In genomic region chr2:50820176-50820575, GRCh38 we compare ENCODE assay signal across 18 cellular contexts.
"Had no signal": no experiment of that assay in that cellular context is flagged by ENCODE, and none has a peak within 500 bp of the region (broad histone marks: within the 10 kb centered on the region; RNA-seq: fewer than 3 reads in every experiment).

No MANE protein-coding gene starts in this region.

- DNase-seq: activated CD4-positive, alpha-beta T cell treated with anti-CD3 and anti-CD28 coated beads for 1 hour; activated gamma-delta T cell treated with Interleukin-2 at 50 U/mL for 16 hours; activated T-cell treated with anti-CD3 and anti-CD28 coated beads, Interleukin-2, amount 50 U/mL, for 1 hour; aorta; heart right ventricle; kidney; left lung; naive thymus-derived CD8-positive, alpha-beta T cell; posterior cingulate gyrus; small intestine; stimulated activated CD4-positive, alpha-beta T cell treated with anti-CD3 and anti-CD28 coated beads, Interleukin-2, amount 100 ng/mL, for 24 hours; stimulated activated naive CD8-positive, alpha-beta T cell treated with anti-CD3 and anti-CD28 coated beads, Interleukin-15, amount 100 ng/mL, for 72 hours; tibial artery had no signal

- H3K4me3 ChIP-seq: heart right ventricle, left lung, lung, neural progenitor cell, tibial artery had no signal

- H3K4me2 ChIP-seq: neural progenitor cell had no signal

- H3K27ac ChIP-seq: heart right ventricle, left lung, neural progenitor cell, tibial artery had no signal

- H3K4me1 Mint-ChIP-seq: brain; naive thymus-derived CD8-positive, alpha-beta T cell; neural progenitor cell; stimulated activated effector memory CD8-positive, alpha-beta T cell treated with anti-CD3 and anti-CD28 coated beads, Interleukin-12 subunit alpha, Interleukin-12 subunit beta, amount 100 ng/mL, for 72 hours; stimulated activated naive CD8-positive, alpha-beta T cell treated with anti-CD3 and anti-CD28 coated beads, Interleukin-15, amount 100 ng/mL, for 72 hours had no signal

- H3K27me3 ChIP-seq: heart right ventricle, left lung, neural progenitor cell, tibial artery had no signal

- H3K9me3 Mint-ChIP-seq: neural progenitor cell had no signal

- H3K27ac Mint-ChIP-seq: activated naive CD4-positive, alpha-beta T cell treated with anti-CD3 and anti-CD28 coated beads, Interleukin-2, amount 50 U/mL, for 72 hours; naive thymus-derived CD8-positive, alpha-beta T cell; neural progenitor cell; stimulated activated effector memory CD8-positive, alpha-beta T cell treated with anti-CD3 and anti-CD28 coated beads, Interleukin-12 subunit alpha, Interleukin-12 subunit beta, amount 100 ng/mL, for 72 hours; stimulated activated naive CD8-positive, alpha-beta T cell treated with anti-CD3 and anti-CD28 coated beads, Interleukin-15, amount 100 ng/mL, for 72 hours had no signal

- H3K27me3 Mint-ChIP-seq: brain; naive thymus-derived CD8-positive, alpha-beta T cell; stimulated activated naive CD8-positive, alpha-beta T cell treated with anti-CD3 and anti-CD28 coated beads, Interleukin-15, amount 100 ng/mL, for 72 hours had no signal

- H2AFZ ChIP-seq: neural progenitor cell had no signal

- H3K9ac ChIP-seq: neural progenitor cell had no signal

- H3K36me3 ChIP-seq: heart right ventricle, left lung, neural progenitor cell, tibial artery had no signal

- H3K36me3 Mint-ChIP-seq: activated naive CD4-positive, alpha-beta T cell treated with anti-CD3 and anti-CD28 coated beads, Interleukin-2, amount 50 U/mL, for 72 hours; brain; naive thymus-derived CD8-positive, alpha-beta T cell; neural progenitor cell; stimulated activated effector memory CD8-positive, alpha-beta T cell treated with anti-CD3 and anti-CD28 coated beads, Interleukin-12 subunit alpha, Interleukin-12 subunit beta, amount 100 ng/mL, for 72 hours had no signal

- H3K4me3 Mint-ChIP-seq: brain; naive thymus-derived CD8-positive, alpha-beta T cell; neural progenitor cell; stimulated activated effector memory CD8-positive, alpha-beta T cell treated with anti-CD3 and anti-CD28 coated beads, Interleukin-12 subunit alpha, Interleukin-12 subunit beta, amount 100 ng/mL, for 72 hours; stimulated activated naive CD8-positive, alpha-beta T cell treated with anti-CD3 and anti-CD28 coated beads, Interleukin-15, amount 100 ng/mL, for 72 hours had no signal

- H3K9me3 ChIP-seq: heart right ventricle, left lung, tibial artery had no signal
